In genomic region chr13:59568306-59568705, GRCh38 we compare ENCODE assay signal across 25 cellular contexts.
"Had no signal": no experiment of that assay in that cellular context is flagged by ENCODE, and none has a peak within 500 bp of the region (broad histone marks: within the 10 kb centered on the region; RNA-seq: fewer than 3 reads in every experiment).

No MANE protein-coding gene starts in this region.

- H3K36me3 Mint-ChIP-seq: activated CD4-positive, alpha-beta memory T cell treated with anti-CD3 and anti-CD28 coated beads for 36 hours; activated naive CD8-positive, alpha-beta T cell treated with anti-CD3 and anti-CD28 coated beads for 36 hours had no signal

- H3K4me3 ChIP-seq: breast epithelium, Peyer's patch, SJCRH30 had no signal

- H3K27ac Mint-ChIP-seq: activated CD4-positive, alpha-beta memory T cell treated with anti-CD3 and anti-CD28 coated beads for 36 hours; activated CD4-positive, alpha-beta T cell treated with anti-CD3 and anti-CD28 coated beads, Interleukin-2, amount 10 ng/mL, durations not matched to agents 7 days and 5 days; activated naive CD4-positive, alpha-beta T cell treated with anti-CD3 and anti-CD28 coated beads for 36 hours; activated naive CD8-positive, alpha-beta T cell treated with anti-CD3 and anti-CD28 coated beads for 36 hours had no signal

- DNase-seq: activated CD4-positive, alpha-beta memory T cell treated with anti-CD3 and anti-CD28 coated beads for 36 hours; activated CD4-positive, alpha-beta T cell treated with anti-CD3 and anti-CD28 coated beads, Interleukin-2, amount 10 ng/mL, durations not matched to agents 7 days and 5 days; activated CD4-positive, CD25-positive, alpha-beta regulatory T cell; activated CD8-positive, alpha-beta memory T cell treated with anti-CD3 and anti-CD28 coated beads for 24 hours; activated gamma-delta T cell; activated naive CD4-positive, alpha-beta T cell treated with anti-CD3 and anti-CD28 coated beads for 36 hours; activated naive CD8-positive, alpha-beta T cell treated with anti-CD3 and anti-CD28 coated beads for 36 hours; activated T-cell treated with anti-CD3 and anti-CD28 coated beads, Interleukin-2, amount 50 U/mL, for 4 hours; anterior cingulate cortex; caudate nucleus; MM.1S; NCI-H1105; NCI-H1436; NCI-H1694 treated with DMSO at 0.1 percent for 48 hours; NCI-H2029 treated with DMSO at 0.1 percent for 48 hours; NCI-H510A treated with DMSO at 0.1 percent for 48 hours; NCI-H69; NK-92 treated with Interleukin-12 subunit alpha and Interleukin-12 subunit beta, amount 100 ng/mL, for 24 hours; Peyer's patch; Right ventricle myocardium superior; SJCRH30; T-helper 2 cell; T1000 had no signal

- H3K27ac ChIP-seq: breast epithelium, Peyer's patch, RWPE1, SJCRH30 had no signal

- H3K27me3 ChIP-seq: breast epithelium, Peyer's patch, SJCRH30 had no signal

- H3K36me3 ChIP-seq: breast epithelium, Peyer's patch, SJCRH30 had no signal

- H3K9me3 Mint-ChIP-seq: activated CD4-positive, alpha-beta T cell treated with anti-CD3 and anti-CD28 coated beads, Interleukin-2, amount 10 ng/mL, durations not matched to agents 7 days and 5 days had no signal

- H3K4me1 ChIP-seq: breast epithelium, Peyer's patch, SJCRH30 had no signal

- H3K4me3 Mint-ChIP-seq: activated CD4-positive, alpha-beta memory T cell treated with anti-CD3 and anti-CD28 coated beads for 36 hours; activated CD4-positive, alpha-beta T cell treated with anti-CD3 and anti-CD28 coated beads, Interleukin-2, amount 10 ng/mL, durations not matched to agents 7 days and 5 days; activated naive CD4-positive, alpha-beta T cell treated with anti-CD3 and anti-CD28 coated beads for 36 hours; activated naive CD8-positive, alpha-beta T cell treated with anti-CD3 and anti-CD28 coated beads for 36 hours; activated T-cell treated with anti-CD3 and anti-CD28 coated beads, Interleukin-2, amount 50 U/mL, for 4 hours had no signal
